ENCODE assay signal across 1 cellular context in the genomic region with DNA sequence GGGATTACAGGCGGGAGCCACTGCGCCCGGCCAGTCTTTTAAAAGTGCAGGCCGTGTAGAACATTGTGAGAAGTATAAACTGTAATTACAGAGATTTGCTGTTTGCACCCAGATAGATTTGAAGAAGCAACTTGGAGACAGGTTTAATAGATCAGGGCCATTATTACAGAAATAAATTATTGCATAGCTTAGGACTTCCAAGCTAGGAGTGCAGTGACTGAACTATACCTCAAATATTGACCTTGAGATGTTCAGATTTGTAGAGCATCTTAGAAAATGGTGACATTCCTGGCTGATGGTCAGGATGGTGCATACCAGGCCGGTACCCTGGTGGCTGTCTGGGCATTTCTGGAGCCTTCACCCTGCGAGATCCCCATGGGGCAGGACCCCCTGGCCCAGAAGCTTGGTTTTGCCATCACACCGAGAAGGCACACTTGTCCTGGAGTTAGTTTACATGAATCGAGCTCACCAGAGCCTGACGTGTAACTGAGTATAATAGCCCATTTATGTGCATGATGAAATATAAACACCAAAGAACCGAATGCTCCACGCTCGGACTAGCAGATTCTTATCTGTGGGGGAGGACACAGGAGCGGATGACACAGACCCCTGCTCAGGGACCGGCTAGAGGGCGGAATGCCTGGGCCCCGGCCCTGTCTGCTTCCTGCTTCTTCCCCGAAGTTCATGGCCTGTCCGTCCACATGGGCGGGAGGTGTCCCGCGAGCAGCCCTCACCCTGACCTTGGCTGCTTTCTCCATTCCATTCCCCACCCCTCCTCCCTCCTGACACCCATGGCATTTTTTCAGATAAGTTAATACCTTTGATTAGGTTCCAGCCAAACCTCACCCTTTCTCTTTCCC.
TF ChIP-seq lines count a peak whose summit lies in the region.

No MANE protein-coding gene starts in this region.

TF ChIP-seq in HepG2, 621 proteins besides CTCF, POLR2A, EP300 and RAD21 (continued from another document and continues in another):
- peak; percentile 61; the same call in 1 of the 2 replicates for TF ChIP-seq NRL (CRISPR knock-in tag; IDR thresholded peaks at IDR 0.05; ENCODE audit: borderline replicate concordance)
- no peak for TF ChIP-seq CBX2 (IDR thresholded peaks at IDR 0.05; ENCODE audit: low read depth, low read length)
- no peak for TF ChIP-seq CBX2 (CRISPR knock-in tag; IDR thresholded peaks at IDR 0.05; ENCODE audit: low read depth)
- no peak for TF ChIP-seq ZNF713 (CRISPR knock-in tag; IDR thresholded peaks at IDR 0.05)
- no peak for TF ChIP-seq ZNF644 (CRISPR knock-in tag; IDR thresholded peaks at IDR 0.05; ENCODE audit: low read depth)
- TF ChIP-seq CEBPB (IDR thresholded peaks at IDR 0.05; ENCODE audit: borderline replicate concordance, low read depth, low read length) = peak; percentile 54; the same call in 1 of the 2 replicates
- no peak for TF ChIP-seq ZNF569 (CRISPR knock-in tag; IDR thresholded peaks at IDR 0.05; ENCODE audit: borderline replicate concordance)
- no peak; the same call in 1 of the 2 replicates for TF ChIP-seq NFKB2 (CRISPR knock-in tag; IDR thresholded peaks at IDR 0.05; ENCODE audit: borderline replicate concordance)
- peak; percentile 83; the same call in 1 of the 2 replicates for TF ChIP-seq RXRB (CRISPR knock-in tag; IDR thresholded peaks at IDR 0.05; ENCODE audit: borderline replicate concordance)
- TF ChIP-seq, protein P1, sequence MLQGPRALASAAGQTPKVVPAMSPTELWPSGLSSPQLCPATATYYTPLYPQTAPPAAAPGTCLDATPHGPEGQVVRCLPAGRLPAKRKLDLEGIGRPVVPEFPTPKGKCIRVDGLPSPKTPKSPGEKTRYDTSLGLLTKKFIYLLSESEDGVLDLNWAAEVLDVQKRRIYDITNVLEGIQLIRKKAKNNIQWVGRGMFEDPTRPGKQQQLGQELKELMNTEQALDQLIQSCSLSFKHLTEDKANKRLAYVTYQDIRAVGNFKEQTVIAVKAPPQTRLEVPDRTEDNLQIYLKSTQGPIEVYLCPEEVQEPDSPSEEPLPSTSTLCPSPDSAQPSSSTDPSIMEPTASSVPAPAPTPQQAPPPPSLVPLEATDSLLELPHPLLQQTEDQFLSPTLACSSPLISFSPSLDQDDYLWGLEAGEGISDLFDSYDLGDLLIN (CRISPR knock-in tag; IDR thresholded peaks at IDR 0.05; ENCODE audit: borderline replicate concordance) = no peak
- TF ChIP-seq ZNF792 (CRISPR knock-in tag; IDR thresholded peaks at IDR 0.05) = no peak
- no peak for TF ChIP-seq ZMYM4 (CRISPR knock-in tag; IDR thresholded peaks at IDR 0.05)
- peak; percentile 45; the same call in 1 of the 2 replicates for TF ChIP-seq CREM (IDR thresholded peaks at IDR 0.05)
- TF ChIP-seq CREM (CRISPR knock-in tag; IDR thresholded peaks at IDR 0.05) = no peak
- no peak for TF ChIP-seq DPF2 (CRISPR knock-in tag; IDR thresholded peaks at IDR 0.05; ENCODE audit: borderline replicate concordance, low read depth)
- TF ChIP-seq NCOA1 (CRISPR knock-in tag; IDR thresholded peaks at IDR 0.05) = no peak
- no peak for TF ChIP-seq EEA1 (CRISPR knock-in tag; IDR thresholded peaks at IDR 0.05; ENCODE audit: borderline replicate concordance)
- TF ChIP-seq ZNF292 (CRISPR knock-in tag; IDR thresholded peaks at IDR 0.05; ENCODE audit: borderline replicate concordance, low read depth) = no peak
- TF ChIP-seq, protein P2, sequence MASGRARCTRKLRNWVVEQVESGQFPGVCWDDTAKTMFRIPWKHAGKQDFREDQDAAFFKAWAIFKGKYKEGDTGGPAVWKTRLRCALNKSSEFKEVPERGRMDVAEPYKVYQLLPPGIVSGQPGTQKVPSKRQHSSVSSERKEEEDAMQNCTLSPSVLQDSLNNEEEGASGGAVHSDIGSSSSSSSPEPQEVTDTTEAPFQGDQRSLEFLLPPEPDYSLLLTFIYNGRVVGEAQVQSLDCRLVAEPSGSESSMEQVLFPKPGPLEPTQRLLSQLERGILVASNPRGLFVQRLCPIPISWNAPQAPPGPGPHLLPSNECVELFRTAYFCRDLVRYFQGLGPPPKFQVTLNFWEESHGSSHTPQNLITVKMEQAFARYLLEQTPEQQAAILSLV (CRISPR knock-in tag; IDR thresholded peaks at IDR 0.05; ENCODE audit: borderline replicate concordance) = 0 out of 2 replicates have a peak, but pooled peaks have one; percentile 15
- TF ChIP-seq ZNF558 (CRISPR knock-in tag; IDR thresholded peaks at IDR 0.05; ENCODE audit: borderline replicate concordance) = no peak
- peak; percentile 75 for TF ChIP-seq CEBPG (CRISPR knock-in tag; IDR thresholded peaks at IDR 0.05)
- no peak for TF ChIP-seq RARG (CRISPR knock-in tag; IDR thresholded peaks at IDR 0.05; ENCODE audit: low read depth)
- TF ChIP-seq RNF2 (conservative IDR thresholded peaks at IDR 0.05; ENCODE audit: low read depth) = no peak
- no peak for TF ChIP-seq ZNF570 (CRISPR knock-in tag; IDR thresholded peaks at IDR 0.05; ENCODE audit: borderline replicate concordance)
- TF ChIP-seq HOXD1 (CRISPR knock-in tag; IDR thresholded peaks at IDR 0.05) = no peak
- no peak for TF ChIP-seq ZNF224 (CRISPR knock-in tag; IDR thresholded peaks at IDR 0.05)
- no peak for TF ChIP-seq ASH2L (IDR thresholded peaks at IDR 0.05; ENCODE audit: insufficient read length, low read depth, low read length)
- TF ChIP-seq HDAC6 (IDR thresholded peaks at IDR 0.05; ENCODE audit: low read depth, low read length) = no peak
- no peak for TF ChIP-seq GABPA (IDR thresholded peaks at IDR 0.05; ENCODE audit: low read depth, low read length)
- TF ChIP-seq GABPA (CRISPR knock-in tag; IDR thresholded peaks at IDR 0.05; ENCODE audit: low read depth) = 0 out of 2 replicates have a peak, but pooled peaks have one; percentile 6
- no peak for TF ChIP-seq HNRNPUL1 (IDR thresholded peaks at IDR 0.05; ENCODE audit: low read depth, low read length)
- no peak for TF ChIP-seq ZNF616 (CRISPR knock-in tag; IDR thresholded peaks at IDR 0.05; ENCODE audit: low read depth)
- no peak for TF ChIP-seq SOX6 (IDR thresholded peaks at IDR 0.05)
- peak; percentile 82 for TF ChIP-seq SOX6 (CRISPR knock-in tag; IDR thresholded peaks at IDR 0.05)
- peak; percentile 58; the same call in 1 of the 2 replicates for TF ChIP-seq SOX5 (CRISPR knock-in tag; IDR thresholded peaks at IDR 0.05; ENCODE audit: borderline replicate concordance)
- no peak for TF ChIP-seq ZEB1 (IDR thresholded peaks at IDR 0.05; ENCODE audit: insufficient replicate concordance, low read depth)
- TF ChIP-seq, protein P3, sequence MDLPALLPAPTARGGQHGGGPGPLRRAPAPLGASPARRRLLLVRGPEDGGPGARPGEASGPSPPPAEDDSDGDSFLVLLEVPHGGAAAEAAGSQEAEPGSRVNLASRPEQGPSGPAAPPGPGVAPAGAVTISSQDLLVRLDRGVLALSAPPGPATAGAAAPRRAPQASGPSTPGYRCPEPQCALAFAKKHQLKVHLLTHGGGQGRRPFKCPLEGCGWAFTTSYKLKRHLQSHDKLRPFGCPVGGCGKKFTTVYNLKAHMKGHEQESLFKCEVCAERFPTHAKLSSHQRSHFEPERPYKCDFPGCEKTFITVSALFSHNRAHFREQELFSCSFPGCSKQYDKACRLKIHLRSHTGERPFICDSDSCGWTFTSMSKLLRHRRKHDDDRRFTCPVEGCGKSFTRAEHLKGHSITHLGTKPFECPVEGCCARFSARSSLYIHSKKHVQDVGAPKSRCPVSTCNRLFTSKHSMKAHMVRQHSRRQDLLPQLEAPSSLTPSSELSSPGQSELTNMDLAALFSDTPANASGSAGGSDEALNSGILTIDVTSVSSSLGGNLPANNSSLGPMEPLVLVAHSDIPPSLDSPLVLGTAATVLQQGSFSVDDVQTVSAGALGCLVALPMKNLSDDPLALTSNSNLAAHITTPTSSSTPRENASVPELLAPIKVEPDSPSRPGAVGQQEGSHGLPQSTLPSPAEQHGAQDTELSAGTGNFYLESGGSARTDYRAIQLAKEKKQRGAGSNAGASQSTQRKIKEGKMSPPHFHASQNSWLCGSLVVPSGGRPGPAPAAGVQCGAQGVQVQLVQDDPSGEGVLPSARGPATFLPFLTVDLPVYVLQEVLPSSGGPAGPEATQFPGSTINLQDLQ (CRISPR knock-in tag; IDR thresholded peaks at IDR 0.05) = no peak; the same call in 1 of the 2 replicates
- no peak; the same call in 1 of the 2 replicates for TF ChIP-seq NAIF1 (CRISPR knock-in tag; IDR thresholded peaks at IDR 0.05; ENCODE audit: borderline replicate concordance)
- no peak for TF ChIP-seq ZNF20 (CRISPR knock-in tag; IDR thresholded peaks at IDR 0.05)
- TF ChIP-seq ZNF75D (CRISPR knock-in tag; IDR thresholded peaks at IDR 0.05; ENCODE audit: borderline replicate concordance) = no peak
- TF ChIP-seq, protein P4, sequence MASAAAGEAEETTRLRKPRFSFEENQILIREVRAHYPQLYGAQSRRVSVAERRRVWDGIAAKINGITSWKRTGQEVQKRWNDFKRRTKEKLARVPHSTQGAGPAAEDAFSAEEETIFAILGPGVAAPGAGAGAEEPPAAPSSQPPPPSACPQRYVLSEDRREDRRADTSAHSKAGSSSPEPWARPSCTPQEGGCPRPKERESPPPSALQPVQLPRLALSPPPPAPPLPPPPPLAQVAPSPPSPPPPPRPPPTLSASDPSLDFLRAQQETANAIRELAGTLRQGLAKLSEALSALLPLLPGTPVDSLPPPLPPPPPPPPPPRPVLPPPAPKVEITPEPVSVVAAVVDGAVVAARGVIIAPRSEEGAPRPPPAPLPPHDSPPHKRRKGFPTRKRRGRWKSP (CRISPR knock-in tag; IDR thresholded peaks at IDR 0.05) = peak; percentile 34; the same call in 1 of the 2 replicates
- no peak for TF ChIP-seq NCOA5 (CRISPR knock-in tag; IDR thresholded peaks at IDR 0.05)
- no peak for TF ChIP-seq SNAI1 (CRISPR knock-in tag; IDR thresholded peaks at IDR 0.05; ENCODE audit: borderline replicate concordance)
- TF ChIP-seq GZF1 (CRISPR knock-in tag; IDR thresholded peaks at IDR 0.05) = no peak
- no peak for TF ChIP-seq ZSCAN22 (CRISPR knock-in tag; IDR thresholded peaks at IDR 0.05)
- TF ChIP-seq TRIM24 (CRISPR knock-in tag; IDR thresholded peaks at IDR 0.05) = no peak
- TF ChIP-seq, protein P5, sequence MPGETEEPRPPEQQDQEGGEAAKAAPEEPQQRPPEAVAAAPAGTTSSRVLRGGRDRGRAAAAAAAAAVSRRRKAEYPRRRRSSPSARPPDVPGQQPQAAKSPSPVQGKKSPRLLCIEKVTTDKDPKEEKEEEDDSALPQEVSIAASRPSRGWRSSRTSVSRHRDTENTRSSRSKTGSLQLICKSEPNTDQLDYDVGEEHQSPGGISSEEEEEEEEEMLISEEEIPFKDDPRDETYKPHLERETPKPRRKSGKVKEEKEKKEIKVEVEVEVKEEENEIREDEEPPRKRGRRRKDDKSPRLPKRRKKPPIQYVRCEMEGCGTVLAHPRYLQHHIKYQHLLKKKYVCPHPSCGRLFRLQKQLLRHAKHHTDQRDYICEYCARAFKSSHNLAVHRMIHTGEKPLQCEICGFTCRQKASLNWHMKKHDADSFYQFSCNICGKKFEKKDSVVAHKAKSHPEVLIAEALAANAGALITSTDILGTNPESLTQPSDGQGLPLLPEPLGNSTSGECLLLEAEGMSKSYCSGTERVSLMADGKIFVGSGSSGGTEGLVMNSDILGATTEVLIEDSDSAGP (CRISPR knock-in tag; IDR thresholded peaks at IDR 0.05; ENCODE audit: borderline replicate concordance) = peak; percentile 25; the same call in 1 of the 2 replicates
- TF ChIP-seq, protein P6, sequence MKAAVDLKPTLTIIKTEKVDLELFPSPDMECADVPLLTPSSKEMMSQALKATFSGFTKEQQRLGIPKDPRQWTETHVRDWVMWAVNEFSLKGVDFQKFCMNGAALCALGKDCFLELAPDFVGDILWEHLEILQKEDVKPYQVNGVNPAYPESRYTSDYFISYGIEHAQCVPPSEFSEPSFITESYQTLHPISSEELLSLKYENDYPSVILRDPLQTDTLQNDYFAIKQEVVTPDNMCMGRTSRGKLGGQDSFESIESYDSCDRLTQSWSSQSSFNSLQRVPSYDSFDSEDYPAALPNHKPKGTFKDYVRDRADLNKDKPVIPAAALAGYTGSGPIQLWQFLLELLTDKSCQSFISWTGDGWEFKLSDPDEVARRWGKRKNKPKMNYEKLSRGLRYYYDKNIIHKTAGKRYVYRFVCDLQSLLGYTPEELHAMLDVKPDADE (CRISPR knock-in tag; IDR thresholded peaks at IDR 0.05) = no peak
- TF ChIP-seq, protein P7, sequence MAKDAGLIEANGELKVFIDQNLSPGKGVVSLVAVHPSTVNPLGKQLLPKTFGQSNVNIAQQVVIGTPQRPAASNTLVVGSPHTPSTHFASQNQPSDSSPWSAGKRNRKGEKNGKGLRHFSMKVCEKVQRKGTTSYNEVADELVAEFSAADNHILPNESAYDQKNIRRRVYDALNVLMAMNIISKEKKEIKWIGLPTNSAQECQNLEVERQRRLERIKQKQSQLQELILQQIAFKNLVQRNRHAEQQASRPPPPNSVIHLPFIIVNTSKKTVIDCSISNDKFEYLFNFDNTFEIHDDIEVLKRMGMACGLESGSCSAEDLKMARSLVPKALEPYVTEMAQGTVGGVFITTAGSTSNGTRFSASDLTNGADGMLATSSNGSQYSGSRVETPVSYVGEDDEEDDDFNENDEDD (CRISPR knock-in tag; IDR thresholded peaks at IDR 0.05; ENCODE audit: borderline replicate concordance) = no peak
- TF ChIP-seq KLF11 (CRISPR knock-in tag; IDR thresholded peaks at IDR 0.05) = no peak; the same call in 1 of the 2 replicates
- no peak for TF ChIP-seq SRF (IDR thresholded peaks at IDR 0.05; ENCODE audit: low read depth, low read length)
- no peak for TF ChIP-seq NFIB (CRISPR knock-in tag; IDR thresholded peaks at IDR 0.05; ENCODE audit: borderline replicate concordance)
- TF ChIP-seq, protein P8, sequence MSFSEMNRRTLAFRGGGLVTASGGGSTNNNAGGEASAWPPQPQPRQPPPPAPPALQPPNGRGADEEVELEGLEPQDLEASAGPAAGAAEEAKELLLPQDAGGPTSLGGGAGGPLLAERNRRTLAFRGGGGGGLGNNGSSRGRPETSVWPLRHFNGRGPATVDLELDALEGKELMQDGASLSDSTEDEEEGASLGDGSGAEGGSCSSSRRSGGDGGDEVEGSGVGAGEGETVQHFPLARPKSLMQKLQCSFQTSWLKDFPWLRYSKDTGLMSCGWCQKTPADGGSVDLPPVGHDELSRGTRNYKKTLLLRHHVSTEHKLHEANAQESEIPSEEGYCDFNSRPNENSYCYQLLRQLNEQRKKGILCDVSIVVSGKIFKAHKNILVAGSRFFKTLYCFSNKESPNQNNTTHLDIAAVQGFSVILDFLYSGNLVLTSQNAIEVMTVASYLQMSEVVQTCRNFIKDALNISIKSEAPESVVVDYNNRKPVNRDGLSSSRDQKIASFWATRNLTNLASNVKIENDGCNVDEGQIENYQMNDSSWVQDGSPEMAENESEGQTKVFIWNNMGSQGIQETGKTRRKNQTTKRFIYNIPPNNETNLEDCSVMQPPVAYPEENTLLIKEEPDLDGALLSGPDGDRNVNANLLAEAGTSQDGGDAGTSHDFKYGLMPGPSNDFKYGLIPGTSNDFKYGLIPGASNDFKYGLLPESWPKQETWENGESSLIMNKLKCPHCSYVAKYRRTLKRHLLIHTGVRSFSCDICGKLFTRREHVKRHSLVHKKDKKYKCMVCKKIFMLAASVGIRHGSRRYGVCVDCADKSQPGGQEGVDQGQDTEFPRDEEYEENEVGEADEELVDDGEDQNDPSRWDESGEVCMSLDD (CRISPR knock-in tag; IDR thresholded peaks at IDR 0.05; ENCODE audit: borderline replicate concordance) = no peak
